Comparison of ENCODE assay signal across 12 cellular contexts in the genomic region with DNA sequence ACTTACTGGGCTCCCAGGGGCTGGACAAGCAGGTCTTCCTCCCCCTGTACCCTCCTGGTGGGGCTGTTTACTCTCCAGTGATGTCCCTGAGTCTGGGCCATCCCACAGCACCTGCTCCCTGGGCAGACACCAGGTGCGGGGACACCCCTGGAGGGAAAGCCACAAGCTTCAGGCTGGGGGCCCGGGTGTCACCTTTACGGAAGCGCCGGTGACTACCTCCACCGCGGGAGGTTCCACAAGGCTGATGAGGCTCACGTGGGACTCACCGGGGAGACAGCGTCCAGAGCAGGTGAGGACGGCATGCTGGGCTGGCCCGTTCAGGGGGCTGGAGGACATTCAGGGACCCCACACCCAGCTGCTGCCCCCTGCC. TPM values are rescaled to one million over a fixed set of nuclear protein-coding genes. Genes with fewer than 3 reads are reported as not detected.
A peak's percentile ranks its signal among the peaks of the same experiment; 100 is the strongest.
DNase-seq lines count a peak whose midpoint lies in the region; TF ChIP-seq lines count a peak whose summit lies in the region.
"Had no signal": no experiment of that assay in that cellular context is flagged by ENCODE, and none has a peak within 500 bp of the region (broad histone marks: within the 10 kb centered on the region; RNA-seq: fewer than 3 reads in every experiment).

No MANE protein-coding gene starts in this region.

- no peak overlapping the region for H3K27ac Mint-ChIP-seq in endodermal cell

- no peaks in the 10 kb centered on the region for H3K27me3 ChIP-seq in endodermal cell (ENCODE audit: control insufficient read depth, insufficient read depth, low read length, poor library complexity, severe bottlenecking)
- H3K27me3 ChIP-seq in mesendoderm (ENCODE audit: insufficient read depth, low read length, poor library complexity), result no peaks in the 10 kb centered on the region

- H2BK120ac ChIP-seq in mesendoderm (ENCODE audit: low read depth, low read length), result no peak overlapping the region

- H3K4me3 Mint-ChIP-seq in endodermal cell, result no peak overlapping the region

- no peak overlapping the region for H3K4ac ChIP-seq in mesendoderm (ENCODE audit: low read depth, low read length)

- no peak overlapping the region for H4K8ac ChIP-seq in mesendoderm (ENCODE audit: low read depth, low read length)

- H3K4me1 ChIP-seq in endodermal cell (ENCODE audit: control insufficient read depth, insufficient read depth, low read length) (no peaks in the 10 kb centered on the region), mesendoderm (ENCODE audit: control insufficient read depth, low read depth, low read length) (no peaks in the 10 kb centered on the region)
- H3K4me1 ChIP-seq: parathyroid adenoma had no signal

- TF ChIP-seq CTCF in GM13977 (IDR thresholded peaks at IDR 0.05; ENCODE audit: extremely low read depth, insufficient read depth, missing control alignments) (no peak), endodermal cell (conservative IDR thresholded peaks at IDR 0.05) (no peak)

- H2AK5ac ChIP-seq in mesendoderm (ENCODE audit: low read length), result no peak overlapping the region

- H3K36me3 Mint-ChIP-seq in endodermal cell (ENCODE audit: low read depth), result no peaks in the 10 kb centered on the region

- H3K4me1 Mint-ChIP-seq in endodermal cell, result no peaks in the 10 kb centered on the region

- H2BK15ac ChIP-seq in mesendoderm (replicated peaks; ENCODE audit: low read depth), result no peak overlapping the region

- H3K9me3 Mint-ChIP-seq in endodermal cell, result no peaks in the 10 kb centered on the region

- no peak overlapping the region for H3K9ac ChIP-seq in endodermal cell (ENCODE audit: extremely low read depth, low read length, poor library complexity, severe bottlenecking)
- no peak overlapping the region for H3K9ac ChIP-seq in mesendoderm (ENCODE audit: low read length)
- H3K9ac ChIP-seq: parathyroid adenoma had no signal

- DNase-seq in GM13977 (ENCODE audit: low spot score), result peak; percentile 37
- peak; percentile 38 for DNase-seq in SHP77 treated with DMSO at 0.1 percent for 48 hours (lab: John Stamatoyannopoulos, UW)
- DNase-seq in activated effector memory CD4-positive, alpha-beta T cell treated with anti-CD3 and anti-CD28 coated beads, Interleukin-2, amount 50 U/mL, for 16 hours, result peak; percentile 76
- DNase-seq in stimulated activated CD4-positive, alpha-beta T cell treated with anti-CD3 and anti-CD28 coated beads, Interleukin-1b, Interleukin-23, amount 100 ng/mL, for 48 hours, result peak; percentile 32
- DNase-seq in endodermal cell, result no peak
- DNase-seq in inferior parietal cortex (ENCODE audit: extremely low spot score), result no peak
- DNase-seq in T1000 (lab: John Stamatoyannopoulos, UW), result no peak
- no peak for DNase-seq in mesendoderm

- H4K5ac ChIP-seq in mesendoderm (ENCODE audit: low read length), result no peak overlapping the region

- 77 to 86% methylated on average over 10 to 12 of the region's 12 CpGs for WGBS in endodermal cell (ENCODE audit: insufficient coverage in 1 of 2, insufficient read length in 1 of 2), 2 experiments
- no CpG with 5 or more reads among the region's 12 CpGs for WGBS in mesendoderm (ENCODE audit: extremely low coverage, insufficient coverage, low lambda C conversion rate)

- H3K56ac ChIP-seq in mesendoderm (ENCODE audit: low read length), result no peak overlapping the region

- in situ Hi-C loops in GM13977 (cut with MboI; ENCODE audit: low pct_unique_long_range_greater_than_20kb, low sequenced_read_pairs, unreplicated experiment), result no loop called here

- no peak overlapping the region for H3K23ac ChIP-seq in mesendoderm (ENCODE audit: low read length)

- no peaks in the 10 kb centered on the region for H3K79me1 ChIP-seq in mesendoderm (ENCODE audit: low read length)

- peaks cover 25% of the 10 kb centered on the region for H3K27me3 Mint-ChIP-seq in endodermal cell (ENCODE audit: insufficient read depth)

- no peak overlapping the region for H3K4me3 ChIP-seq in endodermal cell (ENCODE audit: low read length)
- no peak overlapping the region for H3K4me3 ChIP-seq in mesendoderm (ENCODE audit: low read length)
- H3K4me3 ChIP-seq: MG63 had no signal

- no peak overlapping the region for H2BK5ac ChIP-seq in mesendoderm (ENCODE audit: low read length)

- H3K36me3 ChIP-seq in endodermal cell (ENCODE audit: control insufficient read depth, insufficient read depth, low read length), result no peaks in the 10 kb centered on the region
- no peaks in the 10 kb centered on the region for H3K36me3 ChIP-seq in mesendoderm (ENCODE audit: control insufficient read depth, insufficient read depth, low read length)
- H3K36me3 ChIP-seq: MG63 had no signal

- no peak overlapping the region for H3K27ac ChIP-seq in endodermal cell (ENCODE audit: low read depth, low read length)
- H3K27ac ChIP-seq in mesendoderm (ENCODE audit: low read depth, low read length), result no peak overlapping the region
- H3K27ac ChIP-seq: parathyroid adenoma had no signal

- H3K18ac ChIP-seq in mesendoderm (ENCODE audit: low read length), result no peak overlapping the region

- no peak overlapping the region for H3K4me2 ChIP-seq in mesendoderm (ENCODE audit: low read length)

- no peaks in the 10 kb centered on the region for H3K9me3 ChIP-seq in endodermal cell (ENCODE audit: control insufficient read depth, low read length)
- H3K9me3 ChIP-seq: MG63 had no signal

- H3K79me2 ChIP-seq in mesendoderm (ENCODE audit: control insufficient read depth, insufficient read depth, low read length), result no peaks in the 10 kb centered on the region
- H3K79me2 ChIP-seq: parathyroid adenoma had no signal

RNA-seq across cellular contexts. Expression of a gene that starts 24.9 kb away (rescaled TPM):
- total RNA-seq in endodermal cell, result not detected
- not detected for polyA plus RNA-seq in endodermal cell (2013, experiment 1 of 2)
- not detected for polyA plus RNA-seq in endodermal cell (2013, experiment 2 of 2)
- not detected for polyA plus RNA-seq in mesendoderm (2013, experiment 1 of 2)
- polyA plus RNA-seq in mesendoderm (2013, experiment 2 of 2), result not detected
- total RNA-seq: Daoy, left colon had no signal

RNA-seq across cellular contexts. Expression of a gene that starts 43.3 kb away (rescaled TPM):
- not detected for total RNA-seq in endodermal cell
- not detected for polyA plus RNA-seq in endodermal cell (2013, experiment 1 of 2)
- polyA plus RNA-seq in endodermal cell (2013, experiment 2 of 2), result not detected
- polyA plus RNA-seq in mesendoderm (2013, experiment 1 of 2), result not detected
- not detected for polyA plus RNA-seq in mesendoderm (2013, experiment 2 of 2)
- total RNA-seq: Daoy, left colon had no signal

RNA-seq across cellular contexts. Expression of a gene that starts 44.8 kb away (rescaled TPM):
- total RNA-seq in endodermal cell, result 10 to 100 TPM; 19.3 to 35.9 TPM
- 45.0 TPM for polyA plus RNA-seq in endodermal cell (2013, experiment 1 of 2)
- polyA plus RNA-seq in endodermal cell (2013, experiment 2 of 2), result 37.3 TPM
- polyA plus RNA-seq in mesendoderm (2013, experiment 1 of 2), result 7.5 TPM
- 8.5 TPM for polyA plus RNA-seq in mesendoderm (2013, experiment 2 of 2)

Comparison
In these comparisons a context has a peak if more than half of its experiments do, and no peak if none do; other contexts are left out.
1. DNase-seq: peak in GM13977 (single experiment), SHP77 treated with DMSO at 0.1 percent for 48 hours (single experiment), activated effector memory CD4-positive, alpha-beta T cell treated with anti-CD3 and anti-CD28 coated beads, Interleukin-2, amount 50 U/mL, for 16 hours (single experiment) and stimulated activated CD4-positive, alpha-beta T cell treated with anti-CD3 and anti-CD28 coated beads, Interleukin-1b, Interleukin-23, amount 100 ng/mL, for 48 hours (single experiment); none in endodermal cell (single experiment), inferior parietal cortex (single experiment), T1000 (single experiment) and mesendoderm (single experiment).